In the genomic region with DNA sequence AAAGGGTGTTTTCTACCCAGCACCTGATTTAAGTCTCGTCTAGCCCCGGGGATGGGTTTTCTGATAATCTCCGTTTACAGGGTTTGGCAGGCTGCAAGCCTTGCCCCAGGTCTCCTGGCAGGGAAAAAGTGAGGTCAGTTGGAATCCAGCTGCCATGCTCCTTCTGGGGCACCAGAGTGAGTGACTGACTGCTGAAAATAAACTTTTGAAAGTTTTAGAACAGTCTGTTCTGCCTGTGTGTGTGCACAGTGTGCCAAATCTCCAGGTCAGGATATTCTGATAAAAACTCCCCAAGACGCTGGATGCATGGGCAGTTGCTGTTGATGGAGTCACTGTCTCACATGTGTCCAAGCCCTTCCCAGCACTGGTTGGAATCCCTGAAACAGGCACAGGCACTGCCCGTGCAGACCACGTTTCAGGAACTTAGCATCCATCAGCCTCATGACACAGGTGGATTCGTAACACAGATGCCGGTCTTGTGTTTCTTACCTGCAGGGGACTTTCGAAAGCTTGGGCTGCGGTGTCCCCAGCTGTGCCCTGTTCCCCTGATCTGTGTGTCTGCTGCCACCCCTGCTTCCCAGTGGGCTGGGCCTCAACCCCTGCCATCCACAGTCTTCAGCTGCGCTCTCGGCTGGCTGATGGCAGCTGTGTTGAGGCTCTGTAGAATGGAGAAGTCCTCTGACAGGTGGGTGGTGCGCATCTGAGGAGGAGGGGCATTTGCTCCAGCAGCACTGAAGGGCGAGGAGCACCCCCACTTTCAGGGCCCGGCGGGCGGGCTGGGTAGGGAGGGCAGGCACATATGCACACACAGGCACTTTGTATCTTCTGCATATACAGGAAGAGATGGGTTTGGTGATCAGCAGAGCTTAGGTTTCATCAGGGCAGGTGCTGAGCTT, we compare ENCODE assay signal across 19 cellular contexts.
DNase-seq lines count a peak whose midpoint lies in the region; ATAC-seq and TF ChIP-seq lines count a peak whose summit lies in the region.
"Had no signal": no experiment of that assay in that cellular context is flagged by ENCODE, and none has a peak within 500 bp of the region (broad histone marks: within the 10 kb centered on the region; RNA-seq: fewer than 3 reads in every experiment).

No MANE protein-coding gene starts in this region.

- no peaks in the 10 kb centered on the region for H3K9me3 Mint-ChIP-seq in brain
- H3K9me3 Mint-ChIP-seq: activated naive CD4-positive, alpha-beta T cell treated with anti-CD3 and anti-CD28 coated beads for 36 hours; CD4-positive, CD25-positive, alpha-beta regulatory T cell had no signal

- H3K27ac ChIP-seq in heart right ventricle (peak overlapping the region in 6 of 10 donors; percentile 47 to 81 (median 74)), right atrium auricular region (peak overlapping the region in 1 of 2 donors; percentile 54), thoracic aorta (peak overlapping the region; percentile 77 to 84), GM23248 (no peak overlapping the region)
- H3K27ac ChIP-seq: PC-9 had no signal

- 81% methylated on average over 17 of the region's 17 CpGs for WGBS in heart right ventricle, 2 donors
- WGBS in GM23248 (ENCODE audit: low coverage in 1 of 2, low lambda C conversion rate in 2 of 2, missing lambda C conversion rate in 2 of 2), 2 experiments = 86 to 90% methylated on average over 16 to 17 of the region's 17 CpGs

- H3K4me1 ChIP-seq in heart right ventricle (peaks cover 19 to 61% (median 30%) of the 10 kb centered on the region in 9 donors), right atrium auricular region (peaks cover 0 to 49% of the 10 kb centered on the region in 2 donors), thoracic aorta (ENCODE audit: control insufficient read depth in 1 of 2, low read depth in 2 of 2) (peaks cover 41 to 94% of the 10 kb centered on the region in 2 donors), GM23248 (ENCODE audit: insufficient read depth) (no peaks in the 10 kb centered on the region)

- peak overlapping the region; percentile 3 to 93 (median 82) for H3K27ac Mint-ChIP-seq in brain
- H3K27ac Mint-ChIP-seq: activated naive CD4-positive, alpha-beta T cell treated with anti-CD3 and anti-CD28 coated beads for 36 hours; CD4-positive, CD25-positive, alpha-beta regulatory T cell had no signal

- peak overlapping the region in 2 of 5 experiments; percentile 52 to 64 for H3K4me3 Mint-ChIP-seq in brain
- H3K4me3 Mint-ChIP-seq: activated naive CD4-positive, alpha-beta T cell treated with anti-CD3 and anti-CD28 coated beads for 36 hours; CD4-positive, CD25-positive, alpha-beta regulatory T cell had no signal

- no peak for DNase-seq in heart right ventricle
- no peak for DNase-seq in right atrium auricular region (ENCODE audit: low spot score)
- no peak for DNase-seq in thoracic aorta (ENCODE audit: low spot score)
- DNase-seq in GM23248 = no peak
- DNase-seq in hippocampal formation (lab: John Stamatoyannopoulos, UW) = no peak
- DNase-seq: activated CD4-positive, alpha-beta T cell treated with anti-CD3 and anti-CD28 coated beads for 48 hours; activated naive CD4-positive, alpha-beta T cell treated with anti-CD3 and anti-CD28 coated beads for 36 hours; CD4-positive, CD25-positive, alpha-beta regulatory T cell; EL; mucosa of descending colon; NCI-H1694 treated with DMSO at 0.1 percent for 48 hours; NCI-H69; occipital lobe; PC-9; stimulated activated CD4-positive, alpha-beta T cell treated with anti-CD3 and anti-CD28 coated beads, Interleukin-4, amount 100 ng/mL, for 24 hours; T-helper 9 cell had no signal

- H3K9ac ChIP-seq in GM23248 = no peak overlapping the region

- peaks cover 32% of the 10 kb centered on the region; the same call in 1 of the 2 replicates for H3K79me2 ChIP-seq in GM23248 (ENCODE audit: insufficient read depth)

- ATAC-seq in heart right ventricle (peak in 1 of 8 donors; percentile 19), HG03139 (IDR thresholded peaks at IDR 0.05; ENCODE audit: unreplicated experiment) (peak; percentile 53), thoracic aorta (ENCODE audit: insufficient number of reproducible peaks, low FRiP score, low read depth) (no peak), GM21619 (IDR thresholded peaks at IDR 0.05; ENCODE audit: unreplicated experiment) (no peak)
- ATAC-seq: mucosa of descending colon had no signal

- in situ Hi-C loops in GM23248 (cut with MboI) = no loop called here

- H3K27me3 Mint-ChIP-seq in brain = no peaks in the 10 kb centered on the region

- H3F3A ChIP-seq in GM23248 (ENCODE audit: insufficient read depth) = no peaks in the 10 kb centered on the region

- peaks cover 74% of the 10 kb centered on the region for H3K4me1 Mint-ChIP-seq in brain

- no peak overlapping the region for H3K4me2 ChIP-seq in GM23248 (ENCODE audit: unreplicated experiment)
- H3K4me2 ChIP-seq: PC-9 had no signal

- H3K9me2 ChIP-seq in GM23248 (ENCODE audit: insufficient read depth) = no peaks in the 10 kb centered on the region

- TF ChIP-seq CTCF in heart right ventricle (IDR thresholded peaks at IDR 0.05) = no peak
- no peak for TF ChIP-seq CTCF in right atrium auricular region (IDR thresholded peaks at IDR 0.05)
- TF ChIP-seq CTCF in brain (conservative IDR thresholded peaks at IDR 0.05) = no peak
- no peak for TF ChIP-seq CTCF in thoracic aorta (IDR thresholded peaks at IDR 0.05)

- H3K27me3 ChIP-seq in heart right ventricle = no peaks in the 10 kb centered on the region
- H3K27me3 ChIP-seq in right atrium auricular region = no peaks in the 10 kb centered on the region
- H3K27me3 ChIP-seq in thoracic aorta (replicated peaks; ENCODE audit: insufficient read depth) = no peaks in the 10 kb centered on the region
- no peaks in the 10 kb centered on the region for H3K27me3 ChIP-seq in GM23248 (replicated peaks; ENCODE audit: insufficient read depth)

- 0 out of 2 replicates have a peak, but pooled peaks cover 9% of the 10 kb centered on the region for H4K20me1 ChIP-seq in GM23248 (ENCODE audit: insufficient read depth)

- H3K36me3 ChIP-seq in heart right ventricle (no peaks in the 10 kb centered on the region), right atrium auricular region (no peaks in the 10 kb centered on the region), thoracic aorta (no peaks in the 10 kb centered on the region), GM23248 (ENCODE audit: low read depth) (no peaks in the 10 kb centered on the region)

- H3K4me3 ChIP-seq in heart right ventricle (no peak overlapping the region), right atrium auricular region (no peak overlapping the region), thoracic aorta (no peak overlapping the region), GM23248 (no peak overlapping the region)
- H3K4me3 ChIP-seq: mucosa of descending colon, PC-9 had no signal

- H3K9me3 ChIP-seq in heart right ventricle (peaks cover 0 to 4% (median 0%) of the 10 kb centered on the region in 11 donors), right atrium auricular region (no peaks in the 10 kb centered on the region), thoracic aorta (no peaks in the 10 kb centered on the region), GM23248 (ENCODE audit: low read depth) (no peaks in the 10 kb centered on the region)
- H3K9me3 ChIP-seq: mucosa of descending colon had no signal

- intact Hi-C loops in heart right ventricle (cut with DNase I) = no loop called here

- no peak overlapping the region for H2AFZ ChIP-seq in GM23248
- H2AFZ ChIP-seq: PC-9 had no signal

- no peaks in the 10 kb centered on the region for H3K36me3 Mint-ChIP-seq in brain
